Comparison of ENCODE assay signal across 12 cellular contexts in genomic region chr12:110561471-110562201, GRCh38. TPM values are rescaled to one million over a fixed set of nuclear protein-coding genes. Genes with fewer than 3 reads are reported as not detected.
DNase-seq lines count a peak whose midpoint lies in the region; ATAC-seq, FAIRE-seq and TF ChIP-seq lines count a peak whose summit lies in the region.
"Had no signal": no experiment of that assay in that cellular context is flagged by ENCODE, and none has a peak within 500 bp of the region (broad histone marks: within the 10 kb centered on the region; RNA-seq: fewer than 3 reads in every experiment).

No MANE protein-coding gene starts in this region.

- TF ChIP-seq CTCF in HEK293 (tag by site-specific recombination; IDR thresholded peaks at IDR 0.05), result no peak
- no peak for TF ChIP-seq CTCF in GM12878 (IDR thresholded peaks at IDR 0.05 in 2 of 3, conservative IDR thresholded peaks at IDR 0.05 in 1 of 3; ENCODE audit: control insufficient read depth in 2 of 3, extremely low read depth in 1 of 3, insufficient read depth in 1 of 3, low read depth in 3 of 3, low read length in 3 of 3)

- H3K4me1 ChIP-seq in HEK293 (ENCODE audit: control insufficient read depth, insufficient read depth, low read length) (peaks cover 13% of the 10 kb centered on the region), GM12878 (ENCODE audit: control insufficient read depth, insufficient read depth, low read length) (peaks cover 18% of the 10 kb centered on the region)

- no peak overlapping the region for H2AFZ ChIP-seq in GM12878 (ENCODE audit: control insufficient read depth, low read depth, low read length)

- H3K36me3 Mint-ChIP-seq in natural killer cell treated with Interleukin-12 subunit alpha and Interleukin-12 subunit beta and Interleukin-15 and Interleukin-18, amount 100 ng/mL, for 72 hours, result peaks cover 9% of the 10 kb centered on the region

- in situ Hi-C loops in GM12878 (cut with MboI), result no loop called here

- ATAC-seq in GM12878, result peak; percentile 25
- ATAC-seq in natural killer cell treated with Interleukin-12 subunit alpha and Interleukin-12 subunit beta and Interleukin-15 and Interleukin-18, amount 100 ng/mL, for 72 hours, result no peak
- ATAC-seq in GM21786 (IDR thresholded peaks at IDR 0.05; ENCODE audit: unreplicated experiment), result no peak

- FAIRE-seq in GM12878 (lab: Jason Lieb, UNC), result no peak
- FAIRE-seq: colon had no signal

- peaks cover 44 to 45% of the 10 kb centered on the region in 2 donors for H3K4me1 Mint-ChIP-seq in natural killer cell treated with Interleukin-12 subunit alpha and Interleukin-12 subunit beta and Interleukin-15 and Interleukin-18, amount 100 ng/mL, for 72 hours (ENCODE audit: low read depth in 2 of 2)

- POLR2A ChIA-PET in HEK293 (lab: Yijun Ruan, JAX), result interaction anchor here (0.8 to 1.5 kb wide), 2 partner anchors 20 to 93 kb away, joined by 3 read pairs; partner anchors contain the start of genes FAM216A and GPN3
- POLR2A ChIA-PET in GM12878 (lab: Charles Lee), result interaction anchor here (0.6 to 3.6 kb wide), 8 partner anchors 12 to 685 kb away, joined by 3 to 18 read pairs (median 7); partner anchors contain the start of gene ARPC3

- peak overlapping the region; percentile 89 to 97 for H3K27ac Mint-ChIP-seq in natural killer cell treated with Interleukin-12 subunit alpha and Interleukin-12 subunit beta and Interleukin-15 and Interleukin-18, amount 100 ng/mL, for 72 hours

- H3K27me3 Mint-ChIP-seq in natural killer cell treated with Interleukin-12 subunit alpha and Interleukin-12 subunit beta and Interleukin-15 and Interleukin-18, amount 100 ng/mL, for 72 hours, result no peaks in the 10 kb centered on the region

- H3K27ac ChIP-seq in HEK293 (ENCODE audit: extremely low read depth, low read depth, low read length) (no peak overlapping the region), GM12878 (ENCODE audit: control insufficient read depth, insufficient read depth) (peak overlapping the region; percentile 1; the same call in 1 of the 2 replicates)

- TF ChIP-seq EP300 in GM12878 (IDR thresholded peaks at IDR 0.05; ENCODE audit: borderline replicate concordance in 1 of 2, control insufficient read depth in 1 of 2, low read depth in 2 of 2, low read length in 2 of 2), result no peak

- RAD21 ChIA-PET in GM12878 (lab: Charles Lee; ENCODE audit: unreplicated experiment), result interaction anchor here (0.7 to 3.8 kb wide), 7 partner anchors 14 to 187 kb away, joined by 3 to 26 read pairs (median 3); no protein-coding TSS in a partner anchor

- intact Hi-C loops in GM12878 (cut with micrococcal nuclease; ENCODE audit: unreplicated experiment), result loop anchor here (2.0 kb wide), 1 partner anchor 15 kb away; no protein-coding TSS in a partner anchor

- no peak for TF ChIP-seq POLR2A in GM12878 (IDR thresholded peaks at IDR 0.05; ENCODE audit: low read depth, low read length)

- 0 out of 2 replicates have a peak, but pooled peaks cover 5% of the 10 kb centered on the region for H4K20me1 ChIP-seq in GM12878 (ENCODE audit: control insufficient read depth, insufficient read depth)

- 79% methylated on average over 15 of the region's 15 CpGs for WGBS in GM12878 (ENCODE audit: insufficient coverage, insufficient replicate concordance, low lambda C conversion rate, missing lambda C conversion rate)

- H3K4me3 ChIP-seq in HEK293 (ENCODE audit: low read depth, low read length) (no peak overlapping the region), GM12878 (no peak overlapping the region)

- no peaks in the 10 kb centered on the region for H3K27me3 ChIP-seq in GM12878 (replicated peaks in 1 of 2; ENCODE audit: control insufficient read depth in 2 of 2, insufficient read depth in 2 of 2, low read length in 1 of 2)

- peak; percentile 31 for DNase-seq in AG20443 (ENCODE audit: low spot score)
- no peak for DNase-seq in GM12878 (ENCODE audit: low read depth, low spot score)
- DNase-seq in natural killer cell treated with Interleukin-12 subunit alpha and Interleukin-12 subunit beta and Interleukin-15 and Interleukin-18, amount 100 ng/mL, for 72 hours (ENCODE audit: low spot score), result no peak
- no peak for DNase-seq in stimulated activated CD4-positive, alpha-beta T cell treated with anti-CD3 and anti-CD28 coated beads, Interleukin-4, amount 100 ng/mL, for 4 hours
- no peak for DNase-seq in DMS114 treated with DMSO at 0.1 percent for 48 hours (lab: John Stamatoyannopoulos, UW; ENCODE audit: unreplicated experiment)
- DNase-seq in hypothalamus (lab: John Stamatoyannopoulos, UW), result no peak
- DNase-seq: activated CD8-positive, alpha-beta memory T cell treated with anti-CD3 and anti-CD28 coated beads, Interleukin-2, amount 50 U/mL, for 48 hours; KG1; substantia nigra had no signal

- H3K9ac ChIP-seq in GM12878 (ENCODE audit: control insufficient read depth, insufficient read depth, low read length), result no peak overlapping the region

- BruUV-seq in GM12878 (replicated peaks; lab: Mats Ljungman, UMichigan), result no TSS peak

- peak overlapping the region; percentile 27 for H3K4me3 Mint-ChIP-seq in natural killer cell treated with Interleukin-12 subunit alpha and Interleukin-12 subunit beta and Interleukin-15 and Interleukin-18, amount 100 ng/mL, for 72 hours

- no peak for TF ChIP-seq RAD21 in GM12878 (IDR thresholded peaks at IDR 0.05; ENCODE audit: insufficient read depth, low read depth, low read length)

- SMC1A ChIA-PET in GM12878 (lab: Charles Lee; ENCODE audit: uncharacterized antibody, unreplicated experiment), result interaction anchor here (0.7 to 10.8 kb wide), 7 partner anchors 13 to 143 kb away, joined by 3 to 187 read pairs (median 3); no protein-coding TSS in a partner anchor

- H3K36me3 ChIP-seq in HEK293 (ENCODE audit: control insufficient read depth in 2 of 2, insufficient read depth in 1 of 2, low read length in 2 of 2) (no peaks in the 10 kb centered on the region; a peak in 1 of 3 replicates), GM12878 (ENCODE audit: control insufficient read depth in 2 of 2, insufficient read depth in 2 of 2, low read length in 1 of 2) (peaks cover 2 to 12% of the 10 kb centered on the region in 2 experiments; a peak in 3 of 4 replicates)

- H3K79me2 ChIP-seq in GM12878 (ENCODE audit: control insufficient read depth, insufficient read depth, low read length), result peaks cover 99% of the 10 kb centered on the region

- CTCF ChIA-PET in HEK293 (lab: Yijun Ruan, JAX) (no interaction called here), GM12878 (lab: Yijun Ruan, JAX) (interaction anchor here (1.0 to 3.4 kb wide), 9 partner anchors 10 to 48 kb away, joined by 3 to 19 read pairs (median 4); no protein-coding TSS in a partner anchor)

- H3K9me3 ChIP-seq in HEK293 (ENCODE audit: control insufficient read depth, insufficient read depth, low read depth, low read length) (no peaks in the 10 kb centered on the region), GM12878 (replicated peaks; ENCODE audit: control insufficient read depth, insufficient read depth, low read length) (no peaks in the 10 kb centered on the region)

- H3K9me3 Mint-ChIP-seq in natural killer cell treated with Interleukin-12 subunit alpha and Interleukin-12 subunit beta and Interleukin-15 and Interleukin-18, amount 100 ng/mL, for 72 hours, result peaks cover 3% of the 10 kb centered on the region

- H3K4me2 ChIP-seq in GM12878 (ENCODE audit: control insufficient read depth, insufficient read depth), result peak overlapping the region; percentile 3; the same call in 1 of the 2 replicates

RNA-seq across cellular contexts. Expression of gene PPTC7, which starts 21.5 kb away (rescaled TPM):
- total RNA-seq in GM12878 (2013; cell fraction: nucleolus; rRNA removed), result 97.8 and 98.0 TPM in 2 replicates
- 8.3 and 9.1 TPM in 2 replicates for total RNA-seq in GM12878 (2014; rRNA removed)
- total RNA-seq in GM12878 (2014; rRNA removed; fragmentation: Illumina TruSeq; extraction: Trizol), result 13.4 and 13.9 TPM in 2 replicates
- total RNA-seq in GM12878 (2021), result 31.0 and 31.4 TPM in 2 replicates
- 16.5 TPM for polyA plus RNA-seq in GM12878 (2011; ENCODE audit: low read depth)
- polyA plus RNA-seq in GM12878 (2011; rRNA removed), result 69.6 and 89.2 TPM in 2 replicates
- polyA plus RNA-seq in GM12878 (2011; cell fraction: cytosol; rRNA removed), result 26.8 and 32.6 TPM in 2 replicates
- 36.0 and 57.5 TPM in 2 replicates for polyA plus RNA-seq in GM12878 (2011; cell fraction: nucleus; rRNA removed)
- 24.9 and 34.0 TPM in 2 replicates for polyA plus RNA-seq in GM12878 (2012)
- polyA plus RNA-seq in GM12878 (2014; fragmentation: Illumina TruSeq; extraction: Trizol), result 29.8 and 37.9 TPM in 2 replicates
- 1 to 10 TPM; 5.0 to 8.9 TPM for polyA plus RNA-seq in GM12878 (2014; fragmentation: Nextera tagmentation; extraction: Ambion mirVana)
- 24.8 and 25.9 TPM in 2 replicates for polyA plus RNA-seq in GM12878 (2014; rRNA removed)
- 10 to 100 TPM in 1 of 2 experiments, 1 to 10 TPM in 1; 4.0 to 11.3 TPM for polyA plus RNA-seq in GM12878 (2016; fragmentation: Nextera tagmentation; extraction: Ambion mirVana)
- 80.9 and 102 TPM in 2 replicates for polyA minus RNA-seq in GM12878 (2011; rRNA and poly(A)+ RNA removed)
- 29.1 and 29.5 TPM in 2 replicates for polyA minus RNA-seq in GM12878 (2011; cell fraction: cytosol; rRNA and poly(A)+ RNA removed)
- polyA minus RNA-seq in GM12878 (2011; cell fraction: nucleus; rRNA and poly(A)+ RNA removed), result 34.9 and 43.1 TPM in 2 replicates
- total RNA-seq in natural killer cell treated with Interleukin-12 subunit alpha and Interleukin-12 subunit beta and Interleukin-15 and Interleukin-18, amount 100 ng/mL, for 72 hours, result 10 to 100 TPM; 35.2 to 42.1 TPM

RNA-seq across cellular contexts. Expression of gene TCTN1, which starts 52.3 kb away (rescaled TPM):
- total RNA-seq in GM12878 (2013; cell fraction: nucleolus; rRNA removed), result 34.3 and 34.6 TPM in 2 replicates
- total RNA-seq in GM12878 (2014; rRNA removed) (15.3 and 15.6 TPM in 2 replicates), GM12878 (2014; rRNA removed; fragmentation: Illumina TruSeq; extraction: Trizol) (15.3 and 16.6 TPM in 2 replicates), GM12878 (2021) (11.5 and 13.8 TPM in 2 replicates)
- 27.3 TPM for polyA plus RNA-seq in GM12878 (2011; ENCODE audit: low read depth)
- polyA plus RNA-seq in GM12878 (2011; rRNA removed) (16.7 and 18.6 TPM in 2 replicates), GM12878 (2014; fragmentation: Illumina TruSeq; extraction: Trizol) (12.9 and 21.2 TPM in 2 replicates), GM12878 (2014; fragmentation: Nextera tagmentation; extraction: Ambion mirVana) (10 to 100 TPM in 1 of 2 experiments, 1 to 10 TPM in 1; 8.8 to 10.2 TPM), GM12878 (2014; rRNA removed) (15.4 and 20.3 TPM in 2 replicates), GM12878 (2016; fragmentation: Nextera tagmentation; extraction: Ambion mirVana) (10 to 100 TPM; 16.7 to 23.5 TPM)
- 5.9 and 7.3 TPM in 2 replicates for polyA plus RNA-seq in GM12878 (2011; cell fraction: cytosol; rRNA removed)
- polyA plus RNA-seq in GM12878 (2011; cell fraction: nucleus; rRNA removed), result 19.5 and 23.1 TPM in 2 replicates
- 12.8 and 15.4 TPM in 2 replicates for polyA plus RNA-seq in GM12878 (2012)
- polyA minus RNA-seq in GM12878 (2011; rRNA and poly(A)+ RNA removed), result 7.3 and 14.8 TPM in 2 replicates
- 2.4 and 3.9 TPM in 2 replicates for polyA minus RNA-seq in GM12878 (2011; cell fraction: cytosol; rRNA and poly(A)+ RNA removed)
- 9.6 and 11.4 TPM in 2 replicates for polyA minus RNA-seq in GM12878 (2011; cell fraction: nucleus; rRNA and poly(A)+ RNA removed)
- 1 to 10 TPM; 5.0 to 8.9 TPM for total RNA-seq in natural killer cell treated with Interleukin-12 subunit alpha and Interleukin-12 subunit beta and Interleukin-15 and Interleukin-18, amount 100 ng/mL, for 72 hours

RNA-seq across cellular contexts. Expression of gene RAD9B, which starts 59.5 kb away (rescaled TPM):
- total RNA-seq in GM12878 (2013; cell fraction: nucleolus; rRNA removed), result 1.8 and 5.8 TPM in 2 replicates
- 0.87 and 1.1 TPM in 2 replicates for total RNA-seq in GM12878 (2014; rRNA removed)
- 1.1 TPM in 2 replicates for total RNA-seq in GM12878 (2014; rRNA removed; fragmentation: Illumina TruSeq; extraction: Trizol)
- total RNA-seq in GM12878 (2021), result 0.88 and 2.0 TPM in 2 replicates
- 0.88 TPM for polyA plus RNA-seq in GM12878 (2011; ENCODE audit: low read depth)
- 1.7 and 4.0 TPM in 2 replicates for polyA plus RNA-seq in GM12878 (2011; rRNA removed)
- 1.0 TPM in 2 replicates for polyA plus RNA-seq in GM12878 (2011; cell fraction: cytosol; rRNA removed)
- 1.0 and 1.3 TPM in 2 replicates for polyA plus RNA-seq in GM12878 (2011; cell fraction: nucleus; rRNA removed)
- polyA plus RNA-seq in GM12878 (2012), result 0.92 and 1.0 TPM in 2 replicates
- 1.4 and 1.9 TPM in 2 replicates for polyA plus RNA-seq in GM12878 (2014; fragmentation: Illumina TruSeq; extraction: Trizol)
- 1 to 10 TPM; 1.2 to 2.0 TPM for polyA plus RNA-seq in GM12878 (2014; fragmentation: Nextera tagmentation; extraction: Ambion mirVana)
- polyA plus RNA-seq in GM12878 (2014; rRNA removed), result 1.4 and 1.7 TPM in 2 replicates
- 1 to 10 TPM in 1 of 2 experiments, under 1 TPM in 1; 0.54 to 1.3 TPM for polyA plus RNA-seq in GM12878 (2016; fragmentation: Nextera tagmentation; extraction: Ambion mirVana)
- polyA minus RNA-seq in GM12878 (2011; rRNA and poly(A)+ RNA removed), result 1.8 and 2.0 TPM in 2 replicates
- 0.31 TPM in 1 of 2 replicates, not detected in the other for polyA minus RNA-seq in GM12878 (2011; cell fraction: cytosol; rRNA and poly(A)+ RNA removed)
- polyA minus RNA-seq in GM12878 (2011; cell fraction: nucleus; rRNA and poly(A)+ RNA removed), result 0.24 and 0.86 TPM in 2 replicates
- total RNA-seq in natural killer cell treated with Interleukin-12 subunit alpha and Interleukin-12 subunit beta and Interleukin-15 and Interleukin-18, amount 100 ng/mL, for 72 hours, result under 1 TPM; 0.45 to 0.62 TPM

RNA-seq across cellular contexts. Expression of gene VPS29, which starts 59.7 kb away (rescaled TPM):
- total RNA-seq in GM12878 (2013; cell fraction: nucleolus; rRNA removed), result 160 and 167 TPM in 2 replicates
- 65.3 and 82.1 TPM in 2 replicates for total RNA-seq in GM12878 (2014; rRNA removed)
- 105 and 109 TPM in 2 replicates for total RNA-seq in GM12878 (2014; rRNA removed; fragmentation: Illumina TruSeq; extraction: Trizol)
- 78.8 and 79.4 TPM in 2 replicates for total RNA-seq in GM12878 (2021)
- 91.8 TPM for polyA plus RNA-seq in GM12878 (2011; ENCODE audit: low read depth)
- 203 and 283 TPM in 2 replicates for polyA plus RNA-seq in GM12878 (2011; rRNA removed)
- 90.5 and 98.1 TPM in 2 replicates for polyA plus RNA-seq in GM12878 (2011; cell fraction: cytosol; rRNA removed)
- polyA plus RNA-seq in GM12878 (2011; cell fraction: nucleus; rRNA removed), result 141 and 158 TPM in 2 replicates
- 100 and 105 TPM in 2 replicates for polyA plus RNA-seq in GM12878 (2012)
- polyA plus RNA-seq in GM12878 (2014; fragmentation: Illumina TruSeq; extraction: Trizol), result 178 and 317 TPM in 2 replicates
- 100 to 1,000 TPM; 290 to 405 TPM for polyA plus RNA-seq in GM12878 (2014; fragmentation: Nextera tagmentation; extraction: Ambion mirVana)
- polyA plus RNA-seq in GM12878 (2014; rRNA removed), result 153 and 210 TPM in 2 replicates
- 100 to 1,000 TPM; 251 to 261 TPM for polyA plus RNA-seq in GM12878 (2016; fragmentation: Nextera tagmentation; extraction: Ambion mirVana)
- polyA minus RNA-seq in GM12878 (2011; rRNA and poly(A)+ RNA removed), result 67.7 and 92.7 TPM in 2 replicates
- polyA minus RNA-seq in GM12878 (2011; cell fraction: cytosol; rRNA and poly(A)+ RNA removed), result 23.9 and 25.2 TPM in 2 replicates
- 33.1 and 41.8 TPM in 2 replicates for polyA minus RNA-seq in GM12878 (2011; cell fraction: nucleus; rRNA and poly(A)+ RNA removed)
- 100 to 1,000 TPM; 105 to 120 TPM for total RNA-seq in natural killer cell treated with Interleukin-12 subunit alpha and Interleukin-12 subunit beta and Interleukin-15 and Interleukin-18, amount 100 ng/mL, for 72 hours
